1 cellular context compared by ENCODE assay signal in genomic region chr17:17264430-17264829, GRCh38.
TF ChIP-seq lines count a peak whose summit lies in the region.

No MANE protein-coding gene starts in this region.

TF ChIP-seq in GM23338, 12 proteins besides CTCF, POLR2A, EP300 and RAD21 (continued from another document):
- no peak for TF ChIP-seq REST (IDR thresholded peaks at IDR 0.05; ENCODE audit: unreplicated experiment)
- no peak for TF ChIP-seq CREB1 (CRISPR knock-in tag; IDR thresholded peaks at IDR 0.05; ENCODE audit: low read depth)
- no peak for TF ChIP-seq JUNB (IDR thresholded peaks at IDR 0.05; ENCODE audit: unreplicated experiment)
- TF ChIP-seq STAT1 (IDR thresholded peaks at IDR 0.05; ENCODE audit: unreplicated experiment): no peak
- no peak for TF ChIP-seq ZNF331 (CRISPR knock-in tag; IDR thresholded peaks at IDR 0.05; ENCODE audit: low read depth)
- TF ChIP-seq EZH2 (IDR thresholded peaks at IDR 0.05; ENCODE audit: low read depth, unreplicated experiment): no peak
- TF ChIP-seq ETS1 (IDR thresholded peaks at IDR 0.05): no peak
- TF ChIP-seq EZH2phosphoT487 (IDR thresholded peaks at IDR 0.05; ENCODE audit: unreplicated experiment): no peak
TF ChIP-seq in GM23338: peak in this region for 0.
